Comparison of ENCODE assay signal across 13 cellular contexts in the genomic region with DNA sequence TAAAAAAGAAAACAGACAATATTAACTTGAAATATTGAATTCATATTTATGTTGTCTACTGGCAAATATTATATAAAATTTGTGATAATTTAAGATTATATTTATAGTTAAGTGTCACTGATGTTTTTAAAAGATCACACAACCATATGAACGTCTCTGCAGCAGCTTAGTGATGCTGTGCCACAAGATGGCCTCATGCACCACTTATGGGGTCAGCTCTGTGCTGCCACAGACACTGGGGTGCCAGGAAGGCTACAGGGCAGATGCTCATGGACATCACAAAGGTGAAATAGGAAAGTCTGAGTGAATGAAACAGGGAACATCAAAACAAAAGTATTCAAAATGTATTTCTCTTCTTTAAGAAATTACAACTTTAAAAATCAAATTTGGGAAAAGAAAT. TPM values are rescaled to one million over a fixed set of nuclear protein-coding genes. Genes with fewer than 3 reads are reported as not detected.
DNase-seq lines count a peak whose midpoint lies in the region; ATAC-seq and TF ChIP-seq lines count a peak whose summit lies in the region.
"Had no signal": no experiment of that assay in that cellular context is flagged by ENCODE, and none has a peak within 500 bp of the region (broad histone marks: within the 10 kb centered on the region; RNA-seq: fewer than 3 reads in every experiment).

No MANE protein-coding gene starts in this region.

- H3K9me3 Mint-ChIP-seq in HFFc6 (no peaks in the 10 kb centered on the region), nephron (no peaks in the 10 kb centered on the region)
- H3K9me3 Mint-ChIP-seq: naive B cell had no signal

- no peak for ATAC-seq in GM18867 (IDR thresholded peaks at IDR 0.05; ENCODE audit: unreplicated experiment)
- ATAC-seq in HG03460 (IDR thresholded peaks at IDR 0.05; ENCODE audit: unreplicated experiment): no peak

- H3K4me3 ChIP-seq in astrocyte of the cerebellum (ENCODE audit: low read depth, low read length): no peak overlapping the region

- H3K4me3 Mint-ChIP-seq in HFFc6: no peak overlapping the region
- H3K4me3 Mint-ChIP-seq in nephron: no peak overlapping the region
- H3K4me3 Mint-ChIP-seq: naive B cell had no signal

- H3K27ac Mint-ChIP-seq in HFFc6 (no peak overlapping the region), nephron (no peak overlapping the region)

- TF ChIP-seq CTCF in HFFc6 (IDR thresholded peaks at IDR 0.05): peak; percentile 39
- peak; percentile 8 for TF ChIP-seq CTCF in astrocyte of the cerebellum (IDR thresholded peaks at IDR 0.05; ENCODE audit: low read depth, low read length, missing control alignments)
- TF ChIP-seq CTCF in nephron (IDR thresholded peaks at IDR 0.05; ENCODE audit: unreplicated experiment in 3 of 3): peak in 2 of 3 experiments; percentile 12 to 17

- H3K27me3 Mint-ChIP-seq in HFFc6 (ENCODE audit: insufficient read depth) (no peaks in the 10 kb centered on the region), nephron (ENCODE audit: low read depth) (no peaks in the 10 kb centered on the region)
- H3K27me3 Mint-ChIP-seq: naive B cell had no signal

- H3K4me1 Mint-ChIP-seq in HFFc6 (ENCODE audit: low read depth) (no peaks in the 10 kb centered on the region), nephron (no peaks in the 10 kb centered on the region)

- DNase-seq in DMS 273 (lab: John Stamatoyannopoulos, UW; ENCODE audit: unreplicated experiment) (peak; percentile 34), DMS 273 treated with DMSO at 0.1 percent for 48 hours (lab: John Stamatoyannopoulos, UW) (no peak), HFFc6 (no peak), astrocyte of the cerebellum (ENCODE audit: low read depth) (no peak), putamen (ENCODE audit: low spot score) (no peak)
- DNase-seq: activated T-cell treated with anti-CD3 and anti-CD28 coated beads, Interleukin-2, amount 50 U/mL, for 1 hour; aorta; naive B cell; NCI-H1436; stimulated activated CD4-positive, alpha-beta T cell treated with anti-CD3 and anti-CD28 coated beads, Interleukin-12 subunit alpha, Interleukin-12 subunit beta, amount 100 ng/mL, for 4 hours had no signal

- H3K36me3 Mint-ChIP-seq in HFFc6 (ENCODE audit: low read depth) (peaks cover 4% of the 10 kb centered on the region), nephron (ENCODE audit: low read depth) (peaks cover 35% of the 10 kb centered on the region)

- in situ Hi-C loops in astrocyte of the cerebellum (cut with HindIII; ENCODE audit: low sequenced_read_pairs): no loop called here

RNA-seq across cellular contexts. Expression of gene ATXN3, which starts 13.1 kb away (rescaled TPM):
- total RNA-seq in HFFc6 (2021; fragmentation: NEBNext Ultra II Directional; extraction: Animal tissue kit (Norgen Biotek cat#: 25700)): 10 to 100 TPM; 18.5 to 22.4 (median 21.6) TPM

RNA-seq across cellular contexts. Expression of gene NDUFB1, which starts 28.2 kb away (rescaled TPM):
- total RNA-seq in HFFc6 (2021; fragmentation: NEBNext Ultra II Directional; extraction: Animal tissue kit (Norgen Biotek cat#: 25700)): 100 to 1,000 TPM; 128 to 177 (median 157) TPM

RNA-seq across cellular contexts. Expression of gene CPSF2, which starts 28.4 kb away (rescaled TPM):
- 100 to 1,000 TPM in 4 of 6 experiments, 10 to 100 TPM in 2; 88.6 to 116 (median 105) TPM for total RNA-seq in HFFc6 (2021; fragmentation: NEBNext Ultra II Directional; extraction: Animal tissue kit (Norgen Biotek cat#: 25700))

RNA-seq across cellular contexts. Expression of gene TRIP11, which starts 53.5 kb away (rescaled TPM):
- total RNA-seq in HFFc6 (2021; fragmentation: NEBNext Ultra II Directional; extraction: Animal tissue kit (Norgen Biotek cat#: 25700)): 10 to 100 TPM; 54.6 to 62.0 (median 58.9) TPM
